ENCODE assay signal across 1 cellular context in genomic region chr7:84271550-84271949, GRCh38.
TF ChIP-seq lines count a peak whose summit lies in the region.

No MANE protein-coding gene starts in this region.

TF ChIP-seq in SK-N-SH treated with all-trans-retinoic acid at 6 μM for 48 hours, 23 proteins besides CTCF, POLR2A, EP300 and RAD21 (continued from another document):
- TF ChIP-seq ARNTL (CRISPR knock-in tag; IDR thresholded peaks at IDR 0.05; ENCODE audit: borderline replicate concordance, low read depth) (no peak), ESRRG (CRISPR knock-in tag; IDR thresholded peaks at IDR 0.05) (no peak)
